Comparison of ENCODE assay signal across 8 cellular contexts in genomic region chr14:43795600-43796228, GRCh38.
DNase-seq lines count a peak whose midpoint lies in the region; ATAC-seq and TF ChIP-seq lines count a peak whose summit lies in the region.
"Had no signal": no experiment of that assay in that cellular context is flagged by ENCODE, and none has a peak within 500 bp of the region (broad histone marks: within the 10 kb centered on the region; RNA-seq: fewer than 3 reads in every experiment).

No MANE protein-coding gene starts in this region.

- no peaks in the 10 kb centered on the region for H3K36me3 Mint-ChIP-seq in activated CD4-positive, alpha-beta T cell treated with anti-CD3 and anti-CD28 coated beads for 36 hours (ENCODE audit: low read depth)
- H3K36me3 Mint-ChIP-seq in activated T-cell treated with anti-CD3 and anti-CD28 coated beads, Interleukin-2, amount 50 U/mL, for 24 hours (ENCODE audit: low read depth): no peaks in the 10 kb centered on the region

- H3K79me2 ChIP-seq in KMS-11 (ENCODE audit: insufficient read depth, low read depth) (no peaks in the 10 kb centered on the region), OCI-LY1 (ENCODE audit: insufficient read depth, low read length) (no peaks in the 10 kb centered on the region)

- H3K4me1 ChIP-seq in KMS-11 (ENCODE audit: low read depth, poor library complexity, severe bottlenecking) (no peaks in the 10 kb centered on the region), OCI-LY1 (ENCODE audit: insufficient read depth, low read length, severe bottlenecking) (no peaks in the 10 kb centered on the region)

- H3K4me3 ChIP-seq in KMS-11 (IDR thresholded peaks at IDR 0.05; ENCODE audit: insufficient read depth, low read depth, low read length) (no peak overlapping the region), OCI-LY1 (ENCODE audit: low read depth, low read length, poor library complexity, severe bottlenecking) (no peak overlapping the region), fibroblast of mammary gland (ENCODE audit: control insufficient read depth, low read depth, low read length) (no peak overlapping the region)

- ATAC-seq in activated CD4-positive, alpha-beta T cell treated with anti-CD3 and anti-CD28 coated beads for 36 hours: no peak

- H3K27me3 ChIP-seq in KMS-11 (ENCODE audit: insufficient read depth, low read depth): no peaks in the 10 kb centered on the region
- no peaks in the 10 kb centered on the region for H3K27me3 ChIP-seq in OCI-LY1 (ENCODE audit: insufficient read depth, low read length)

- H3K27me3 Mint-ChIP-seq in activated CD4-positive, alpha-beta T cell treated with anti-CD3 and anti-CD28 coated beads for 36 hours: no peaks in the 10 kb centered on the region
- H3K27me3 Mint-ChIP-seq in activated T-cell treated with anti-CD3 and anti-CD28 coated beads, Interleukin-2, amount 50 U/mL, for 24 hours: no peaks in the 10 kb centered on the region
- H3K27me3 Mint-ChIP-seq: stimulated activated naive CD8-positive, alpha-beta T cell treated with anti-CD3 and anti-CD28 coated beads, Interleukin-15, Interleukin-2, amounts not matched to agents 100 ng/mL and 50 ng/mL, for 24 hours had no signal

- H3K4me2 ChIP-seq in KMS-11: no peak overlapping the region
- no peak overlapping the region for H3K4me2 ChIP-seq in OCI-LY1 (ENCODE audit: low read length)

- H3K27ac Mint-ChIP-seq in activated CD4-positive, alpha-beta T cell treated with anti-CD3 and anti-CD28 coated beads for 36 hours: no peak overlapping the region
- H3K27ac Mint-ChIP-seq in activated T-cell treated with anti-CD3 and anti-CD28 coated beads, Interleukin-2, amount 50 U/mL, for 24 hours: no peak overlapping the region
- H3K27ac Mint-ChIP-seq: stimulated activated naive CD8-positive, alpha-beta T cell treated with anti-CD3 and anti-CD28 coated beads, Interleukin-15, Interleukin-2, amounts not matched to agents 100 ng/mL and 50 ng/mL, for 24 hours had no signal

- CTCF ChIA-PET in activated CD4-positive, alpha-beta T cell treated with anti-CD3 and anti-CD28 coated beads for 36 hours (lab: Charles Lee): no interaction called here

- intact Hi-C loops in activated CD4-positive, alpha-beta T cell treated with anti-CD3 and anti-CD28 coated beads for 36 hours (cut with DNase I, micrococcal nuclease): no loop called here

- H4K20me1 ChIP-seq in KMS-11 (ENCODE audit: insufficient read depth) (no peaks in the 10 kb centered on the region), OCI-LY1 (ENCODE audit: insufficient read depth, low read length) (no peaks in the 10 kb centered on the region)

- POLR2A ChIA-PET in activated CD4-positive, alpha-beta T cell treated with anti-CD3 and anti-CD28 coated beads for 36 hours (lab: Charles Lee): no interaction called here

- no peaks in the 10 kb centered on the region for H3K4me1 Mint-ChIP-seq in activated CD4-positive, alpha-beta T cell treated with anti-CD3 and anti-CD28 coated beads for 36 hours
- no peaks in the 10 kb centered on the region for H3K4me1 Mint-ChIP-seq in activated T-cell treated with anti-CD3 and anti-CD28 coated beads, Interleukin-2, amount 50 U/mL, for 24 hours (ENCODE audit: low read depth)

- DNase-seq in fibroblast of mammary gland (ENCODE audit: low read depth) (peak; percentile 7), putamen (ENCODE audit: low spot score) (peak; percentile 8)
- DNase-seq in activated CD4-positive, alpha-beta T cell treated with anti-CD3 and anti-CD28 coated beads for 36 hours: no peak
- no peak for DNase-seq in activated T-cell treated with anti-CD3 and anti-CD28 coated beads, Interleukin-2, amount 50 U/mL, for 24 hours
- no peak for DNase-seq in activated effector memory CD4-positive, alpha-beta T cell treated with Interleukin-2 at 50 U/mL for 16 hours

- H3K36me3 ChIP-seq in KMS-11 (ENCODE audit: insufficient read depth): no peaks in the 10 kb centered on the region
- no peaks in the 10 kb centered on the region for H3K36me3 ChIP-seq in OCI-LY1 (ENCODE audit: insufficient read depth, low read length)

- H3K4me3 Mint-ChIP-seq in activated CD4-positive, alpha-beta T cell treated with anti-CD3 and anti-CD28 coated beads for 36 hours: no peak overlapping the region
- no peak overlapping the region for H3K4me3 Mint-ChIP-seq in activated T-cell treated with anti-CD3 and anti-CD28 coated beads, Interleukin-2, amount 50 U/mL, for 24 hours
- H3K4me3 Mint-ChIP-seq: stimulated activated naive CD8-positive, alpha-beta T cell treated with anti-CD3 and anti-CD28 coated beads, Interleukin-15, Interleukin-2, amounts not matched to agents 100 ng/mL and 50 ng/mL, for 24 hours had no signal

- no peaks in the 10 kb centered on the region for H3K9me3 ChIP-seq in OCI-LY1 (ENCODE audit: low read length)

- no peak overlapping the region for H3K9ac ChIP-seq in KMS-11
- no peak overlapping the region for H3K9ac ChIP-seq in OCI-LY1 (ENCODE audit: low read length)

- no peak overlapping the region for H3K27ac ChIP-seq in KMS-11
- H3K27ac ChIP-seq in OCI-LY1 (ENCODE audit: low read depth, low read length, poor library complexity, severe bottlenecking): no peak overlapping the region

- peaks cover 2% of the 10 kb centered on the region for H3K9me3 Mint-ChIP-seq in activated CD4-positive, alpha-beta T cell treated with anti-CD3 and anti-CD28 coated beads for 36 hours (ENCODE audit: low read depth)
- H3K9me3 Mint-ChIP-seq in activated T-cell treated with anti-CD3 and anti-CD28 coated beads, Interleukin-2, amount 50 U/mL, for 24 hours: peaks cover 4% of the 10 kb centered on the region

- H2AFZ ChIP-seq in KMS-11 (ENCODE audit: low read depth) (no peak overlapping the region), OCI-LY1 (ENCODE audit: low read length) (no peak overlapping the region)

- TF ChIP-seq CTCF in KMS-11 (conservative IDR thresholded peaks at IDR 0.05; ENCODE audit: low read depth, low read length) (0 out of 2 replicates have a peak, but pooled peaks have one; percentile 24), OCI-LY1 (IDR thresholded peaks at IDR 0.05; ENCODE audit: low read length) (peak; percentile 45), fibroblast of mammary gland (conservative IDR thresholded peaks at IDR 0.05; ENCODE audit: control insufficient read depth, insufficient read depth, low read depth, low read length) (peak; percentile 3)

- no peaks in the 10 kb centered on the region for H3K9me2 ChIP-seq in OCI-LY1 (ENCODE audit: low read depth, low read length)

- H3F3A ChIP-seq in OCI-LY1 (ENCODE audit: insufficient read depth, low read length): no peaks in the 10 kb centered on the region

Comparison
In these comparisons a context has a peak if more than half of its experiments do, and no peak if none do; other contexts are left out.
1. DNase-seq: peak in fibroblast of mammary gland (single experiment) and putamen (single experiment); none in activated CD4-positive, alpha-beta T cell treated with anti-CD3 and anti-CD28 coated beads for 36 hours (single experiment), activated T-cell treated with anti-CD3 and anti-CD28 coated beads, Interleukin-2, amount 50 U/mL, for 24 hours (single experiment) and activated effector memory CD4-positive, alpha-beta T cell treated with Interleukin-2 at 50 U/mL for 16 hours (single experiment).
2. Peak in every context shown above with its lines, with median percentiles within 50 percentile points of each other: CTCF ChIP-seq.